Comparison of ENCODE assay signal across 9 cellular contexts in the genomic region with DNA sequence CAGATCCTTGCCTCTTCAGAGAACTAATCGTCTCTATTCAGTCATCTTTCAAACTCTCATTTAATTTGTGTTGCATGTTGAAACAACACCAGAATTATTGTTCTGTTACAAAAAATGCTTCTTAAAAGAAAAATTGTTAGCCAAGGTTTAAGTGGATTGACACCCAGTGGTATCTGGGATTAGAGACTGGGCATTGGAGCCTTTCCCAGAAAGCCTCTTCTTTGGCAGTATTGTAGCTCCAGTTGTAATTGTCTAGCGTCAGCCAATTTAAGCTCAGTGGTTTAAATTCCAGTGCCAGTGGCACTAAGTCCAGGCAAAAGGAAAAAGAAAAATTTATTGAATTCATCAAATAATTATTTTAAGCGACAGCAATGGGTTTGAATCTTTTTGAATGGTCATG. TPM values are rescaled to one million over a fixed set of nuclear protein-coding genes. Genes with fewer than 3 reads are reported as not detected.
DNase-seq lines count a peak whose midpoint lies in the region; ATAC-seq and TF ChIP-seq lines count a peak whose summit lies in the region.
"Had no signal": no experiment of that assay in that cellular context is flagged by ENCODE, and none has a peak within 500 bp of the region (broad histone marks: within the 10 kb centered on the region; RNA-seq: fewer than 3 reads in every experiment).

No MANE protein-coding gene starts in this region.

- in situ Hi-C loops in astrocyte of the cerebellum (cut with HindIII; ENCODE audit: low sequenced_read_pairs): loop anchor here (25.0 kb wide), 1 partner anchor 362 kb away; a partner anchor contains a TSS

- ATAC-seq in GM19395 (IDR thresholded peaks at IDR 0.05; ENCODE audit: unreplicated experiment): no peak

- H3K36me3 ChIP-seq in kidney epithelial cell (ENCODE audit: control insufficient read depth, insufficient read depth, low read length): no peaks in the 10 kb centered on the region

- no peaks in the 10 kb centered on the region for H3K27me3 ChIP-seq in kidney epithelial cell (ENCODE audit: control insufficient read depth, insufficient read depth, low read length)

- DNase-seq in DMS 273 (lab: John Stamatoyannopoulos, UW; ENCODE audit: unreplicated experiment): peak; percentile 23
- no peak for DNase-seq in DMS 273 treated with DMSO at 0.1 percent for 48 hours (lab: John Stamatoyannopoulos, UW)
- no peak for DNase-seq in astrocyte of the cerebellum (ENCODE audit: low read depth)
- DNase-seq in kidney epithelial cell (ENCODE audit: low read depth): no peak
- DNase-seq in superior temporal gyrus (ENCODE audit: extremely low spot score): peak; percentile 61
- DNase-seq in kidney glomerular epithelial cell (lab: John Stamatoyannopoulos, UW): no peak
- no peak for DNase-seq in NCI-H2171 treated with DMSO at 0.1 percent for 48 hours (lab: John Stamatoyannopoulos, UW)

- no peak for TF ChIP-seq CTCF in astrocyte of the cerebellum (IDR thresholded peaks at IDR 0.05; ENCODE audit: low read depth, low read length, missing control alignments)
- TF ChIP-seq CTCF in kidney epithelial cell (IDR thresholded peaks at IDR 0.05; ENCODE audit: insufficient read depth, low read length, poor library complexity, severe bottlenecking): no peak

- H3K4me3 ChIP-seq in astrocyte of the cerebellum (ENCODE audit: low read depth, low read length) (peak overlapping the region; percentile 79), kidney epithelial cell (ENCODE audit: low read depth, low read length) (peak overlapping the region; percentile 86)

RNA-seq across cellular contexts. Expression of a gene that starts 0.8 kb away (rescaled TPM):
- 12.5 and 15.3 TPM in 2 replicates for total RNA-seq in kidney epithelial cell

RNA-seq across cellular contexts. Expression of a gene that starts 21.5 kb away (rescaled TPM):
- not detected in 2 replicates for total RNA-seq in kidney epithelial cell
- total RNA-seq: HT1080 had no signal

Comparison
In these comparisons a context has a peak if more than half of its experiments do, and no peak if none do; other contexts are left out.
1. DNase-seq: peak in DMS 273 (single experiment) and superior temporal gyrus (single experiment); none in DMS 273 treated with DMSO at 0.1 percent for 48 hours (single experiment), astrocyte of the cerebellum (single experiment), kidney epithelial cell (single experiment), kidney glomerular epithelial cell (single experiment) and NCI-H2171 treated with DMSO at 0.1 percent for 48 hours (single experiment).